Comparison of ENCODE assay signal across 2 cellular contexts in genomic region chr3:160178661-160179060, GRCh38. TPM values are rescaled to one million over a fixed set of nuclear protein-coding genes. Genes with fewer than 3 reads are reported as not detected.
"Had no signal": no experiment of that assay in that cellular context is flagged by ENCODE, and none has a peak within 500 bp of the region (broad histone marks: within the 10 kb centered on the region; RNA-seq: fewer than 3 reads in every experiment).

No MANE protein-coding gene starts in this region.

RNA-seq across cellular contexts. Expression of gene C3orf80, which starts 46.6 kb away (rescaled TPM):
- total RNA-seq: G401, GM12878 had no signal
